Comparison of ENCODE assay signal across 28 cellular contexts in genomic region chr14:45786266-45786665, GRCh38.
"Had no signal": no experiment of that assay in that cellular context is flagged by ENCODE, and none has a peak within 500 bp of the region (broad histone marks: within the 10 kb centered on the region; RNA-seq: fewer than 3 reads in every experiment).

No MANE protein-coding gene starts in this region.

- H3K4me3 ChIP-seq: heart right ventricle, ovary, psoas muscle, sigmoid colon, uterus had no signal

- H3K27me3 ChIP-seq: heart right ventricle, neutrophil, ovary, sigmoid colon, uterus had no signal

- H3K9me3 ChIP-seq: neutrophil, ovary had no signal

- H3K4me1 ChIP-seq: heart right ventricle, psoas muscle, uterus had no signal

- H3K27ac ChIP-seq: heart right ventricle, neutrophil, ovary, psoas muscle, sigmoid colon, uterus had no signal

- ATAC-seq: heart right ventricle; left cardiac atrium; left ventricle myocardium superior; psoas muscle; stimulated activated effector memory CD8-positive, alpha-beta T cell treated with anti-CD3 and anti-CD28 coated beads, Interleukin-12 subunit alpha, Interleukin-12 subunit beta, amount 100 ng/mL, for 72 hours had no signal

- DNase-seq: activated CD4-positive, alpha-beta memory T cell treated with anti-CD3 and anti-CD28 coated beads for 36 hours; activated CD4-positive, alpha-beta T cell treated with anti-CD3 and anti-CD28 coated beads, Interleukin-2, amount 10 ng/mL, durations not matched to agents 24 days and 14 days; activated CD4-positive, CD25-positive, alpha-beta regulatory T cell treated with anti-CD3 and anti-CD28 coated beads, Interleukin-2, amount 50 U/mL, for 72 hours; activated CD8-positive, alpha-beta memory T cell treated with anti-CD3 and anti-CD28 coated beads, Interleukin-2, amount 50 U/mL, for 4 hours; activated gamma-delta T cell; activated naive CD4-positive, alpha-beta T cell treated with anti-CD3 and anti-CD28 coated beads, Interleukin-2, amount 10 ng/mL, durations not matched to agents 7 days and 5 days; activated T-cell treated with anti-CD3 and anti-CD28 coated beads, Interleukin-2, amount 50 U/mL, for 1 hour; amygdala; central memory CD4-positive, alpha-beta T cell; dermis blood vessel endothelial cell; effector CD4-positive, alpha-beta T cell; erythroblast; foreskin fibroblast; heart right ventricle; left cardiac atrium; left ventricle myocardium superior; naive B cell; nephron progenitor cell; ovary; psoas muscle; sigmoid colon; small intestine; stimulated activated CD4-positive, alpha-beta T cell treated with anti-CD3 and anti-CD28 coated beads, Interleukin-4, amount 100 ng/mL, for 24 hours; substantia nigra; T-helper 2 cell; uterus had no signal

- H3K36me3 ChIP-seq: heart right ventricle, neutrophil, ovary, sigmoid colon, uterus had no signal
